9 cellular contexts compared by ENCODE assay signal in the genomic region with DNA sequence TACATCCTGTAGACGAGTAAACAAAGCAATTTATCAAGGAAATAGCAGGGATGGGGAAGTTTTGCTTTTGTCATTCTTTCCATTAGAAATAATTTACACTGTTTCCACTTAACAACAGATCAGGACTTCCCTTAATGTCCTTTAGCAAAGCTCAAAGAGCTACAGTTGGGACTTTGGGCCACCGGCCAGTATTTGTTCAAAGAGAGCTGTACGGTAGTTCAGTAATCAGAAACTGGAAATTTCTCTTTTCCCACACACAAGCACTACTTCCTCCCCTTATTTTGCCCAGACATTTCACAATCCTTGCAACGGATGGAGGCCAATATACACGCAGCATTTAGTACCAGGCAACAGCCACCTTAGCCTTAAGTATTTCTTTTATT. TPM values are rescaled to one million over a fixed set of nuclear protein-coding genes. Genes with fewer than 3 reads are reported as not detected.
DNase-seq lines count a peak whose midpoint lies in the region; ATAC-seq and TF ChIP-seq lines count a peak whose summit lies in the region.
"Had no signal": no experiment of that assay in that cellular context is flagged by ENCODE, and none has a peak within 500 bp of the region (broad histone marks: within the 10 kb centered on the region; RNA-seq: fewer than 3 reads in every experiment).

No MANE protein-coding gene starts in this region.

- no peaks in the 10 kb centered on the region for H3K79me2 ChIP-seq in Loucy (ENCODE audit: insufficient read depth, low read length)

- DNase-seq in body of pancreas (peak; percentile 83 to 93 (median 90)), left colon (peak; percentile 82 to 84), suprapubic skin (ENCODE audit: low spot score in 2 of 2) (peak in 1 of 2 donors; percentile 72), GM10248 (ENCODE audit: extremely low spot score) (no peak), immature natural killer cell (no peak)
- DNase-seq in stimulated activated CD4-positive, alpha-beta T cell treated with anti-CD3 and anti-CD28 coated beads, Interleukin-12 subunit alpha, Interleukin-12 subunit beta, amount 100 ng/mL, for 4 hours: no peak
- no peak for DNase-seq in activated naive CD4-positive, alpha-beta T cell treated with anti-CD3 and anti-CD28 coated beads, Interleukin-2, amount 10 ng/mL, durations not matched to agents 7 days and 5 days

- ATAC-seq in body of pancreas (peak; percentile 89), left colon (peak; percentile 76)

- no peak overlapping the region for H3K4me3 Mint-ChIP-seq in immature natural killer cell
- no peak overlapping the region for H3K4me3 Mint-ChIP-seq in activated naive CD4-positive, alpha-beta T cell treated with anti-CD3 and anti-CD28 coated beads, Interleukin-2, amount 10 ng/mL, durations not matched to agents 7 days and 5 days
- H3K4me3 Mint-ChIP-seq: IgD-negative memory B cell had no signal

- no peak for TF ChIP-seq EP300 in suprapubic skin (IDR thresholded peaks at IDR 0.05)

- no peaks in the 10 kb centered on the region for H3K9me3 Mint-ChIP-seq in immature natural killer cell
- H3K9me3 Mint-ChIP-seq in activated naive CD4-positive, alpha-beta T cell treated with anti-CD3 and anti-CD28 coated beads, Interleukin-2, amount 10 ng/mL, durations not matched to agents 7 days and 5 days: no peaks in the 10 kb centered on the region
- H3K9me3 Mint-ChIP-seq: IgD-negative memory B cell had no signal

- no peak overlapping the region for H3K4me2 ChIP-seq in Loucy (ENCODE audit: low read depth, low read length, poor library complexity, severe bottlenecking)

- TF ChIP-seq CTCF in Loucy (conservative IDR thresholded peaks at IDR 0.05; ENCODE audit: low read length): no peak
- no peak for TF ChIP-seq CTCF in body of pancreas (IDR thresholded peaks at IDR 0.05)
- TF ChIP-seq CTCF in suprapubic skin (IDR thresholded peaks at IDR 0.05): no peak
- no peak for TF ChIP-seq CTCF in GM10248 (IDR thresholded peaks at IDR 0.05; ENCODE audit: control extremely low read depth, extremely low read depth, low read depth, missing control alignments)

- H3K9me2 ChIP-seq in Loucy (replicated peaks; ENCODE audit: low read depth, low read length): no peaks in the 10 kb centered on the region

- H3K36me3 Mint-ChIP-seq in immature natural killer cell: no peaks in the 10 kb centered on the region
- H3K36me3 Mint-ChIP-seq in activated naive CD4-positive, alpha-beta T cell treated with anti-CD3 and anti-CD28 coated beads, Interleukin-2, amount 10 ng/mL, durations not matched to agents 7 days and 5 days: no peaks in the 10 kb centered on the region
- H3K36me3 Mint-ChIP-seq: IgD-negative memory B cell had no signal

- no peak overlapping the region for H3K9ac ChIP-seq in Loucy (ENCODE audit: low read depth, low read length, poor library complexity, severe bottlenecking)

- POLR2A ChIA-PET in GM10248 (lab: Yijun Ruan, JAX): no interaction called here

- CTCF ChIA-PET in GM10248 (lab: Yijun Ruan, JAX): interaction anchor here (1.1 to 7.0 kb wide), 3 partner anchors 9 to 12 kb away, joined by 4 to 61 read pairs (median 9); a partner anchor contains a TSS
- CTCF ChIA-PET in activated naive CD4-positive, alpha-beta T cell treated with anti-CD3 and anti-CD28 coated beads, Interleukin-2, amount 10 ng/mL, durations not matched to agents 7 days and 5 days (lab: Charles Lee): interaction anchor here (0.7 to 2.3 kb wide), 3 partner anchors 8 to 38 kb away, joined by 3 to 6 read pairs (median 4); a partner anchor contains a TSS

- intact Hi-C loops in body of pancreas (cut with DNase I) (no loop called here), left colon (cut with DNase I, micrococcal nuclease) (no loop called here)

- H4K20me1 ChIP-seq in Loucy (ENCODE audit: insufficient read depth, low read length, poor library complexity, severe bottlenecking): no peaks in the 10 kb centered on the region

- no peaks in the 10 kb centered on the region for H3K27me3 ChIP-seq in Loucy (ENCODE audit: insufficient read depth, low read length, poor library complexity, severe bottlenecking)
- no peaks in the 10 kb centered on the region for H3K27me3 ChIP-seq in body of pancreas
- H3K27me3 ChIP-seq in suprapubic skin: no peaks in the 10 kb centered on the region

- H3K4me3 ChIP-seq in Loucy (ENCODE audit: low read length, poor library complexity, severe bottlenecking) (no peak overlapping the region), body of pancreas (no peak overlapping the region), suprapubic skin (no peak overlapping the region)

- no peaks in the 10 kb centered on the region for H3K4me1 ChIP-seq in Loucy (ENCODE audit: insufficient read depth, low read length, poor library complexity, severe bottlenecking)
- peaks cover 51% of the 10 kb centered on the region for H3K4me1 ChIP-seq in body of pancreas
- H3K4me1 ChIP-seq in suprapubic skin: peaks cover 74% of the 10 kb centered on the region

- 2% methylated on average over 5 of the region's 5 CpGs for WGBS in body of pancreas, 2 donors
- WGBS in suprapubic skin: 14% methylated on average over 5 of the region's 5 CpGs

- no peaks in the 10 kb centered on the region for H3K4me1 Mint-ChIP-seq in immature natural killer cell
- H3K4me1 Mint-ChIP-seq in activated naive CD4-positive, alpha-beta T cell treated with anti-CD3 and anti-CD28 coated beads, Interleukin-2, amount 10 ng/mL, durations not matched to agents 7 days and 5 days: no peaks in the 10 kb centered on the region
- H3K4me1 Mint-ChIP-seq: IgD-negative memory B cell had no signal

- H3K9me3 ChIP-seq in Loucy (ENCODE audit: insufficient read depth, low read depth, low read length) (no peaks in the 10 kb centered on the region), body of pancreas (no peaks in the 10 kb centered on the region), suprapubic skin (no peaks in the 10 kb centered on the region)

- no peaks in the 10 kb centered on the region for H3K36me3 ChIP-seq in Loucy (ENCODE audit: insufficient read depth, low read length)
- no peaks in the 10 kb centered on the region for H3K36me3 ChIP-seq in body of pancreas (replicated peaks in 1 of 2; ENCODE audit: insufficient read depth in 1 of 2, low read depth in 2 of 2)
- no peaks in the 10 kb centered on the region for H3K36me3 ChIP-seq in suprapubic skin

- peak in 1 of 3 donors; percentile 15 for TF ChIP-seq POLR2A in body of pancreas (IDR thresholded peaks at IDR 0.05)
- TF ChIP-seq POLR2A in suprapubic skin (IDR thresholded peaks at IDR 0.05): no peak

- 0 out of 2 replicates have a peak overlapping the region, but pooled peaks have one; percentile 35 for H2AFZ ChIP-seq in Loucy (ENCODE audit: low read length)

- H3K27ac ChIP-seq in body of pancreas (peak overlapping the region; percentile 45 to 85 (median 80)), suprapubic skin (peak overlapping the region; percentile 20)

- H3F3A ChIP-seq in Loucy (ENCODE audit: low read depth): no peaks in the 10 kb centered on the region

- peaks cover 5% of the 10 kb centered on the region in 3 donors for H3K27me3 Mint-ChIP-seq in immature natural killer cell (ENCODE audit: low read depth in 3 of 3)
- H3K27me3 Mint-ChIP-seq in activated naive CD4-positive, alpha-beta T cell treated with anti-CD3 and anti-CD28 coated beads, Interleukin-2, amount 10 ng/mL, durations not matched to agents 7 days and 5 days: peaks cover 12% of the 10 kb centered on the region

- no peak overlapping the region for H3K27ac Mint-ChIP-seq in immature natural killer cell
- H3K27ac Mint-ChIP-seq in activated naive CD4-positive, alpha-beta T cell treated with anti-CD3 and anti-CD28 coated beads, Interleukin-2, amount 10 ng/mL, durations not matched to agents 7 days and 5 days: no peak overlapping the region
- H3K27ac Mint-ChIP-seq: IgD-negative memory B cell had no signal

RNA-seq across cellular contexts. Expression of a gene that starts 12.1 kb away (rescaled TPM):
- total RNA-seq in body of pancreas (10 to 100 TPM in 1 of 2 donors, 1 to 10 TPM in 1; 8.8 to 14.5 TPM), left colon (10 to 100 TPM; 24.7 to 25.7 TPM), suprapubic skin (10 to 100 TPM; 12.5 to 27.0 (median 16.6) TPM)
- 10 to 100 TPM in 1 of 3 donors, 1 to 10 TPM in 2; 3.7 to 10.3 (median 6.6) TPM for polyA plus RNA-seq in immature natural killer cell

RNA-seq across cellular contexts. Expression of a gene that starts 41.9 kb away (rescaled TPM):
- total RNA-seq in body of pancreas: 10 to 100 TPM; 26.5 to 26.7 TPM
- total RNA-seq in left colon: 10 to 100 TPM; 15.9 to 17.2 TPM
- total RNA-seq in suprapubic skin: 10 to 100 TPM in 3 of 4 donors, 1 to 10 TPM in 1; 6.6 to 28.4 (median 11.1) TPM
- polyA plus RNA-seq in immature natural killer cell: 1 to 10 TPM; 3.0 to 6.0 (median 4.2) TPM

Comparison
In these comparisons a context has a peak if more than half of its experiments do, and no peak if none do; other contexts are left out.
1. DNase-seq: peak in body of pancreas (4 of 4) and left colon (2 of 2); none in GM10248 (single experiment), stimulated activated CD4-positive, alpha-beta T cell treated with anti-CD3 and anti-CD28 coated beads, Interleukin-12 subunit alpha, Interleukin-12 subunit beta, amount 100 ng/mL, for 4 hours (single experiment), immature natural killer cell (0 of 3) and activated naive CD4-positive, alpha-beta T cell treated with anti-CD3 and anti-CD28 coated beads, Interleukin-2, amount 10 ng/mL, durations not matched to agents 7 days and 5 days (single experiment).